In genomic region chr7:83306487-83306886, GRCh38 we compare ENCODE assay signal across 26 cellular contexts.
DNase-seq lines count a peak whose midpoint lies in the region; ATAC-seq and TF ChIP-seq lines count a peak whose summit lies in the region.
"Had no signal": no experiment of that assay in that cellular context is flagged by ENCODE, and none has a peak within 500 bp of the region (broad histone marks: within the 10 kb centered on the region; RNA-seq: fewer than 3 reads in every experiment).

No MANE protein-coding gene starts in this region.

- no peak overlapping the region for H3K27ac Mint-ChIP-seq in activated naive CD4-positive, alpha-beta T cell treated with anti-CD3 and anti-CD28 coated beads for 36 hours
- H3K27ac Mint-ChIP-seq: activated CD4-positive, alpha-beta T cell treated with anti-CD3 and anti-CD28 coated beads for 36 hours; activated naive CD8-positive, alpha-beta T cell; natural killer cell treated with Interleukin-12 subunit alpha and Interleukin-12 subunit beta and Interleukin-15 and Interleukin-18, amount 100 ng/mL, for 72 hours; stimulated activated effector memory CD8-positive, alpha-beta T cell treated with anti-CD3 and anti-CD28 coated beads, Interleukin-12 subunit alpha, Interleukin-12 subunit beta, amount 100 ng/mL, for 72 hours had no signal

- ATAC-seq in HG03135 (IDR thresholded peaks at IDR 0.05; ENCODE audit: unreplicated experiment), result no peak
- ATAC-seq: activated CD4-positive, alpha-beta T cell treated with anti-CD3 and anti-CD28 coated beads for 36 hours; K562; natural killer cell treated with Interleukin-12 subunit alpha and Interleukin-12 subunit beta and Interleukin-15 and Interleukin-18, amount 100 ng/mL, for 72 hours; psoas muscle; SK-N-SH treated with all-trans-retinoic acid at 6 μM for 48 hours; stimulated activated effector memory CD8-positive, alpha-beta T cell treated with anti-CD3 and anti-CD28 coated beads, Interleukin-12 subunit alpha, Interleukin-12 subunit beta, amount 100 ng/mL, for 72 hours had no signal

- H3K27me3 Mint-ChIP-seq in activated naive CD4-positive, alpha-beta T cell treated with anti-CD3 and anti-CD28 coated beads for 36 hours (ENCODE audit: low read depth), result no peaks in the 10 kb centered on the region
- H3K27me3 Mint-ChIP-seq: activated CD4-positive, alpha-beta T cell treated with anti-CD3 and anti-CD28 coated beads for 36 hours; activated naive CD8-positive, alpha-beta T cell; natural killer cell treated with Interleukin-12 subunit alpha and Interleukin-12 subunit beta and Interleukin-15 and Interleukin-18, amount 100 ng/mL, for 72 hours had no signal

- H3K9me3 Mint-ChIP-seq in activated naive CD4-positive, alpha-beta T cell treated with anti-CD3 and anti-CD28 coated beads for 36 hours, result no peaks in the 10 kb centered on the region

- H3K4me1 Mint-ChIP-seq in activated naive CD4-positive, alpha-beta T cell treated with anti-CD3 and anti-CD28 coated beads for 36 hours (ENCODE audit: low read depth), result no peaks in the 10 kb centered on the region
- H3K4me1 Mint-ChIP-seq: activated CD4-positive, alpha-beta T cell treated with anti-CD3 and anti-CD28 coated beads for 36 hours; stimulated activated effector memory CD8-positive, alpha-beta T cell treated with anti-CD3 and anti-CD28 coated beads, Interleukin-12 subunit alpha, Interleukin-12 subunit beta, amount 100 ng/mL, for 72 hours had no signal

- CTCF ChIA-PET in activated naive CD4-positive, alpha-beta T cell treated with anti-CD3 and anti-CD28 coated beads for 36 hours (lab: Charles Lee), result interaction anchor here (0.7 kb wide), 1 partner anchor 1886 kb away, joined by 3 read pairs; no protein-coding TSS in a partner anchor

- intact Hi-C loops in activated naive CD4-positive, alpha-beta T cell treated with anti-CD3 and anti-CD28 coated beads for 36 hours (cut with micrococcal nuclease), result no loop called here

- H3K4me3 ChIP-seq in foreskin fibroblast (ENCODE audit: low read depth in 1 of 2, low read length in 2 of 2), result no peak overlapping the region
- H3K4me3 ChIP-seq: breast epithelium, K562, MG63, psoas muscle, transverse colon had no signal

- no peak overlapping the region for H3K4me3 Mint-ChIP-seq in activated naive CD4-positive, alpha-beta T cell treated with anti-CD3 and anti-CD28 coated beads for 36 hours
- H3K4me3 Mint-ChIP-seq: activated CD4-positive, alpha-beta T cell treated with anti-CD3 and anti-CD28 coated beads for 36 hours; activated naive CD8-positive, alpha-beta T cell; natural killer cell treated with Interleukin-12 subunit alpha and Interleukin-12 subunit beta and Interleukin-15 and Interleukin-18, amount 100 ng/mL, for 72 hours; stimulated activated effector memory CD8-positive, alpha-beta T cell treated with anti-CD3 and anti-CD28 coated beads, Interleukin-12 subunit alpha, Interleukin-12 subunit beta, amount 100 ng/mL, for 72 hours had no signal

- no peak for TF ChIP-seq CTCF in foreskin fibroblast (IDR thresholded peaks at IDR 0.05; ENCODE audit: low read depth, low read length)

- DNase-seq in NCI-H2227 treated with DMSO at 0.1 percent for 48 hours (lab: John Stamatoyannopoulos, UW) (peak; percentile 32), NCI-H2227 (lab: John Stamatoyannopoulos, UW; ENCODE audit: unreplicated experiment) (no peak), RKO (ENCODE audit: low spot score) (peak; percentile 9), foreskin fibroblast (peak; percentile 4 to 19), NCI-H146 treated with DMSO at 0.1 percent for 48 hours (lab: John Stamatoyannopoulos, UW; ENCODE audit: unreplicated experiment) (no peak), iPS-NIHi11 (ENCODE audit: low spot score) (no peak)
- DNase-seq in activated naive CD4-positive, alpha-beta T cell treated with anti-CD3 and anti-CD28 coated beads for 36 hours, result no peak
- DNase-seq: activated CD4-positive, alpha-beta T cell treated with anti-CD3 and anti-CD28 coated beads for 36 hours; activated CD8-positive, alpha-beta memory T cell treated with anti-CD3 and anti-CD28 coated beads for 24 hours; activated T-cell treated with anti-CD3 and anti-CD28 coated beads for 4 hours; Caco-2; MG63; NCI-H1436 treated with DMSO at 0.1 percent for 48 hours; NCI-H2107; NCI-H446; NCI-H774; psoas muscle; stimulated activated CD4-positive, alpha-beta T cell treated with anti-CD3 and anti-CD28 coated beads, Interleukin-15, amount 100 ng/mL, for 24 hours; transverse colon had no signal

- H3K36me3 Mint-ChIP-seq in activated naive CD4-positive, alpha-beta T cell treated with anti-CD3 and anti-CD28 coated beads for 36 hours (ENCODE audit: low read depth), result no peaks in the 10 kb centered on the region
- H3K36me3 Mint-ChIP-seq: activated naive CD8-positive, alpha-beta T cell; stimulated activated effector memory CD8-positive, alpha-beta T cell treated with anti-CD3 and anti-CD28 coated beads, Interleukin-12 subunit alpha, Interleukin-12 subunit beta, amount 100 ng/mL, for 72 hours had no signal

Comparison
In these comparisons a context has a peak if more than half of its experiments do, and no peak if none do; other contexts are left out.
1. DNase-seq: peak in NCI-H2227 treated with DMSO at 0.1 percent for 48 hours (single experiment), RKO (single experiment) and foreskin fibroblast (2 of 2); none in NCI-H2227 (single experiment), NCI-H146 treated with DMSO at 0.1 percent for 48 hours (single experiment), iPS-NIHi11 (single experiment) and activated naive CD4-positive, alpha-beta T cell treated with anti-CD3 and anti-CD28 coated beads for 36 hours (single experiment).